Comparison of ENCODE assay signal across 14 cellular contexts in genomic region chr5:127590154-127590722, GRCh38.
DNase-seq lines count a peak whose midpoint lies in the region; ATAC-seq and TF ChIP-seq lines count a peak whose summit lies in the region.
"Had no signal": no experiment of that assay in that cellular context is flagged by ENCODE, and none has a peak within 500 bp of the region (broad histone marks: within the 10 kb centered on the region; RNA-seq: fewer than 3 reads in every experiment).

No MANE protein-coding gene starts in this region.

- H3K4me3 Mint-ChIP-seq in effector memory CD8-positive, alpha-beta T cell, result peak overlapping the region; percentile 42 to 70

- H3K4me3 ChIP-seq in brain microvascular endothelial cell (ENCODE audit: low read depth, low read length), result no peak overlapping the region
- H3K4me3 ChIP-seq: cardiac muscle cell had no signal

- ATAC-seq in GM18517 (IDR thresholded peaks at IDR 0.05; ENCODE audit: unreplicated experiment), result peak; percentile 52
- peak; percentile 38 for ATAC-seq in GM21367 (IDR thresholded peaks at IDR 0.05; ENCODE audit: unreplicated experiment)
- ATAC-seq in HG03060 (IDR thresholded peaks at IDR 0.05; ENCODE audit: low read depth, unreplicated experiment), result peak; percentile 44
- ATAC-seq in effector memory CD8-positive, alpha-beta T cell (replicated peaks), result peak; percentile 50
- ATAC-seq: HepG2 had no signal

- no peak overlapping the region for H3K27ac Mint-ChIP-seq in effector memory CD8-positive, alpha-beta T cell

- peaks cover 4 to 11% of the 10 kb centered on the region in 2 donors for H3K4me1 Mint-ChIP-seq in effector memory CD8-positive, alpha-beta T cell (ENCODE audit: low read depth in 2 of 2)

- H3K27me3 Mint-ChIP-seq in effector memory CD8-positive, alpha-beta T cell, result peaks cover 0 to 10% of the 10 kb centered on the region in 2 donors

- DNase-seq in effector memory CD8-positive, alpha-beta T cell, result no peak
- DNase-seq in brain microvascular endothelial cell (no peak), UCSD-AML1 (lab: John Stamatoyannopoulos, UW; ENCODE audit: unreplicated experiment) (no peak), NCI-H2227 (lab: John Stamatoyannopoulos, UW; ENCODE audit: unreplicated experiment) (no peak), MV-4-11 (lab: John Stamatoyannopoulos, UW) (no peak)
- DNase-seq: DMS153, foreskin fibroblast, mammary epithelial cell, NCI-H2029 had no signal

- H3K36me3 ChIP-seq in brain microvascular endothelial cell (replicated peaks), result no peaks in the 10 kb centered on the region
- H3K36me3 ChIP-seq: cardiac muscle cell had no signal

- TF ChIP-seq CTCF in brain microvascular endothelial cell (IDR thresholded peaks at IDR 0.05; ENCODE audit: low read depth, low read length, missing control alignments), result no peak

- H3K27me3 ChIP-seq in brain microvascular endothelial cell (replicated peaks), result no peaks in the 10 kb centered on the region
- H3K27me3 ChIP-seq: cardiac muscle cell had no signal

- in situ Hi-C loops in brain microvascular endothelial cell (cut with HindIII; ENCODE audit: low pct_ligation_motif_present, low sequenced_read_pairs), result no loop called here

- no peaks in the 10 kb centered on the region for H3K36me3 Mint-ChIP-seq in effector memory CD8-positive, alpha-beta T cell (ENCODE audit: insufficient read depth)

- no peak overlapping the region for H3K27ac ChIP-seq in brain microvascular endothelial cell
- H3K27ac ChIP-seq: cardiac muscle cell had no signal

- H3K9me3 Mint-ChIP-seq in effector memory CD8-positive, alpha-beta T cell, result no peaks in the 10 kb centered on the region
